In genomic region chr21:14236180-14236579, GRCh38 we compare ENCODE assay signal across 38 cellular contexts. TPM values are rescaled to one million over a fixed set of nuclear protein-coding genes. Genes with fewer than 3 reads are reported as not detected.
"Had no signal": no experiment of that assay in that cellular context is flagged by ENCODE, and none has a peak within 500 bp of the region (broad histone marks: within the 10 kb centered on the region; RNA-seq: fewer than 3 reads in every experiment).

No MANE protein-coding gene starts in this region.

- H3K27me3 ChIP-seq: MG63 had no signal

- DNase-seq: Karpas-422, Kasumi-1, MG63, MM.1S, MV-4-11, NCI-H1048, NCI-H1092, NCI-H1092 treated with DMSO at 0.1 percent for 48 hours, NCI-H1105, NCI-H1417, NCI-H1417 treated with DMSO at 0.1 percent for 48 hours, NCI-H1436, NCI-H1436 treated with DMSO at 0.1 percent for 48 hours, NCI-H146, NCI-H1694, NCI-H1694 treated with DMSO at 0.1 percent for 48 hours, NCI-H187, NCI-H187 treated with DMSO at 0.1 percent for 48 hours, NCI-H1930, NCI-H2029, NCI-H2029 treated with DMSO at 0.1 percent for 48 hours, NCI-H2081, NCI-H2081 treated with DMSO at 0.1 percent for 48 hours, NCI-H2107, NCI-H2171, NCI-H2171 treated with DMSO at 0.1 percent for 48 hours, NCI-H2227 treated with DMSO at 0.1 percent for 48 hours, NCI-H226, NCI-H345, NCI-H446, NCI-H446 treated with DMSO at 0.1 percent for 48 hours, NCI-H510A, NCI-H510A treated with DMSO at 0.1 percent for 48 hours, NCI-H524 had no signal

- H3K36me3 ChIP-seq: MG63 had no signal

- H3K4me3 ChIP-seq: MG63 had no signal

- H3K9me3 ChIP-seq: MG63 had no signal

RNA-seq across cellular contexts. Expression of gene RBM11, which starts 20.2 kb away (rescaled TPM):
- total RNA-seq: LHCN-M2 had no signal

RNA-seq across cellular contexts. Expression of gene LIPI, which starts 25.4 kb away (rescaled TPM):
- total RNA-seq: LHCN-M2, M059J, MCF 10A, NCI-H460 had no signal
